Comparison of ENCODE assay signal across 34 cellular contexts in genomic region chr9:17024129-17024528, GRCh38.
"Had no signal": no experiment of that assay in that cellular context is flagged by ENCODE, and none has a peak within 500 bp of the region (broad histone marks: within the 10 kb centered on the region; RNA-seq: fewer than 3 reads in every experiment).

No MANE protein-coding gene starts in this region.

- H3K27me3 ChIP-seq: MG63 had no signal

- H3K36me3 ChIP-seq: MG63 had no signal

- DNase-seq: Karpas-422, Kasumi-1, MG63, MM.1S, MV-4-11, NCI-H1048, NCI-H1092, NCI-H1092 treated with DMSO at 0.1 percent for 48 hours, NCI-H1105, NCI-H1105 treated with DMSO at 0.1 percent for 48 hours, NCI-H1417 treated with DMSO at 0.1 percent for 48 hours, NCI-H1436, NCI-H1436 treated with DMSO at 0.1 percent for 48 hours, NCI-H146, NCI-H1694, NCI-H1694 treated with DMSO at 0.1 percent for 48 hours, NCI-H187, NCI-H187 treated with DMSO at 0.1 percent for 48 hours, NCI-H1930, NCI-H2029, NCI-H2029 treated with DMSO at 0.1 percent for 48 hours, NCI-H2081, NCI-H2081 treated with DMSO at 0.1 percent for 48 hours, NCI-H2107, NCI-H2171, NCI-H2171 treated with DMSO at 0.1 percent for 48 hours, NCI-H2227 treated with DMSO at 0.1 percent for 48 hours, NCI-H226, NCI-H345, NCI-H446, NCI-H446 treated with DMSO at 0.1 percent for 48 hours, NCI-H510A, NCI-H510A treated with DMSO at 0.1 percent for 48 hours, NCI-H524 had no signal

- H3K4me3 ChIP-seq: MG63 had no signal
